In genomic region chr17:59331929-59332889, GRCh38 we compare ENCODE assay signal across 8 cellular contexts. TPM values are rescaled to one million over a fixed set of nuclear protein-coding genes. Genes with fewer than 3 reads are reported as not detected.
DNase-seq lines count a peak whose midpoint lies in the region; ATAC-seq, FAIRE-seq and TF ChIP-seq lines count a peak whose summit lies in the region.

No MANE protein-coding gene starts in this region.

- H3K9me3 Mint-ChIP-seq in MCF 10A (ENCODE audit: unreplicated experiment) (no peaks in the 10 kb centered on the region), immature natural killer cell (no peaks in the 10 kb centered on the region)

- POLR2A ChIA-PET in HEK293 (lab: Yijun Ruan, JAX) (interaction anchor here (0.6 to 1.0 kb wide), 3 partner anchors 11 to 123 kb away, joined by 3 to 4 read pairs (median 3); no protein-coding TSS in a partner anchor), MCF 10A (lab: Yijun Ruan, JAX) (interaction anchor here (0.5 to 1.4 kb wide), 9 partner anchors 11 to 287 kb away, joined by 3 to 6 read pairs (median 4); partner anchors contain the start of genes CLTC and GDPD1)

- TF ChIP-seq CTCF in HEK293 (tag by site-specific recombination; IDR thresholded peaks at IDR 0.05) (no peak; the same call in none of the 2 replicates), MCF 10A (IDR thresholded peaks at IDR 0.05; ENCODE audit: unreplicated experiment) (no peak)

- H3K27me3 Mint-ChIP-seq in MCF 10A (ENCODE audit: insufficient read depth, unreplicated experiment), result no peaks in the 10 kb centered on the region
- H3K27me3 Mint-ChIP-seq in immature natural killer cell (ENCODE audit: low read depth in 3 of 3), result peaks cover 0 to 6% (median 2%) of the 10 kb centered on the region in 3 donors

- ATAC-seq in GM18517 (IDR thresholded peaks at IDR 0.05; ENCODE audit: unreplicated experiment), result no peak

- H3K36me3 Mint-ChIP-seq in MCF 10A (ENCODE audit: insufficient read depth, unreplicated experiment), result no peaks in the 10 kb centered on the region
- H3K36me3 Mint-ChIP-seq in immature natural killer cell, result no peaks in the 10 kb centered on the region

- H3K4me3 Mint-ChIP-seq in MCF 10A (ENCODE audit: unreplicated experiment), result peak overlapping the region; percentile 74
- H3K4me3 Mint-ChIP-seq in immature natural killer cell, result peak overlapping the region; percentile 88 to 96 (median 93)

- peaks cover 23% of the 10 kb centered on the region for H3K4me1 ChIP-seq in HEK293 (ENCODE audit: control insufficient read depth, insufficient read depth, low read length)
- peaks cover 6% of the 10 kb centered on the region for H3K4me1 ChIP-seq in SJCRH30
- peaks cover 5 to 6% of the 10 kb centered on the region in 2 donors for H3K4me1 ChIP-seq in small intestine (ENCODE audit: control insufficient read depth in 2 of 2, insufficient read depth in 1 of 2, low read depth in 1 of 2, low read length in 1 of 2)

- CTCF ChIA-PET in HEK293 (lab: Yijun Ruan, JAX), result interaction anchor here (0.6 to 2.7 kb wide), 5 partner anchors 11 to 160 kb away, joined by 3 to 10 read pairs (median 3); no protein-coding TSS in a partner anchor
- CTCF ChIA-PET in MCF 10A (lab: Yijun Ruan, JAX), result interaction anchor here (0.9 to 2.7 kb wide), 4 partner anchors 16 to 110 kb away, joined by 3 to 14 read pairs (median 3); no protein-coding TSS in a partner anchor

- H3K27ac Mint-ChIP-seq in MCF 10A (ENCODE audit: low read depth, unreplicated experiment), result no peak overlapping the region
- H3K27ac Mint-ChIP-seq in immature natural killer cell, result peak overlapping the region; percentile 48 to 89 (median 80)

- H3K27ac ChIP-seq in HEK293 (ENCODE audit: extremely low read depth, low read depth, low read length) (peak overlapping the region; percentile 78; the same call in 1 of the 2 replicates), SJCRH30 (no peak overlapping the region), small intestine (ENCODE audit: low read depth in 1 of 2, low read length in 1 of 2) (peak overlapping the region; percentile 69 to 91)

- peaks cover 21% of the 10 kb centered on the region for H3K4me1 Mint-ChIP-seq in MCF 10A (ENCODE audit: insufficient read depth, unreplicated experiment)
- peaks cover 33 to 42% of the 10 kb centered on the region in 2 donors for H3K4me1 Mint-ChIP-seq in immature natural killer cell

- H3K36me3 ChIP-seq in HEK293 (ENCODE audit: control insufficient read depth in 2 of 2, insufficient read depth in 1 of 2, low read length in 2 of 2) (no peaks in the 10 kb centered on the region), SJCRH30 (no peaks in the 10 kb centered on the region), small intestine (ENCODE audit: control insufficient read depth in 2 of 2, insufficient read depth in 2 of 2, low read length in 2 of 2) (no peaks in the 10 kb centered on the region)

- 0 to 1% (median 1%) methylated on average over 84 to 96 of the region's 96 CpGs for WGBS in small intestine, 3 donors

- H3K27me3 ChIP-seq in SJCRH30 (peaks cover 7% of the 10 kb centered on the region), small intestine (ENCODE audit: control insufficient read depth in 2 of 2, insufficient read depth in 2 of 2, low read length in 2 of 2) (no peaks in the 10 kb centered on the region)

- no peaks in the 10 kb centered on the region for H3K9me3 ChIP-seq in HEK293 (ENCODE audit: control insufficient read depth, insufficient read depth, low read depth, low read length)
- no peaks in the 10 kb centered on the region for H3K9me3 ChIP-seq in SJCRH30 (replicated peaks)
- H3K9me3 ChIP-seq in small intestine (ENCODE audit: control insufficient read depth, low read depth), result no peaks in the 10 kb centered on the region

- no peak for FAIRE-seq in small intestine (lab: Jason Lieb, UNC)

- DNase-seq in ELR (ENCODE audit: low read depth), result peak; percentile 47
- DNase-seq in SJCRH30, result peak in 1 of 2 experiments; percentile 26
- DNase-seq in MCF 10A (ENCODE audit: unreplicated experiment), result no peak
- peak; percentile 31 to 36 (median 32) for DNase-seq in immature natural killer cell
- DNase-seq in small intestine, result peak; percentile 46
- DNase-seq in NCI-H2029 (lab: John Stamatoyannopoulos, UW), result no peak

- BruUV-seq in MCF 10A (replicated peaks; lab: Mats Ljungman, UMichigan), result no TSS peak

- peak overlapping the region; percentile 81 for H3K4me3 ChIP-seq in HEK293 (ENCODE audit: low read depth, low read length)
- peak overlapping the region; percentile 72 for H3K4me3 ChIP-seq in SJCRH30
- peak overlapping the region; percentile 87 to 94 for H3K4me3 ChIP-seq in small intestine (ENCODE audit: low read depth in 1 of 2, low read length in 2 of 2)

- intact Hi-C loops in MCF 10A (cut with micrococcal nuclease), result no loop called here

TF ChIP-seq in HEK293, 187 proteins besides CTCF, POLR2A, EP300 and RAD21 (continues in another document):
- peak; percentile 79 for TF ChIP-seq GLIS1 (tag by site-specific recombination; IDR thresholded peaks at IDR 0.05)
- TF ChIP-seq ZNF335 (tag by site-specific recombination; conservative IDR thresholded peaks at IDR 0.05), result peak; percentile 89
- peak; percentile 48; the same call in 1 of the 2 replicates for TF ChIP-seq KLF8 (tag by site-specific recombination; IDR thresholded peaks at IDR 0.05)
- TF ChIP-seq KLF16 (tag by site-specific recombination; IDR thresholded peaks at IDR 0.05), result peak; percentile 66; the same call in 1 of the 2 replicates
- TF ChIP-seq HIC1 (tag by site-specific recombination; IDR thresholded peaks at IDR 0.05), result 0 out of 2 replicates have a peak, but pooled peaks have one; percentile 51
- TF ChIP-seq ZBTB20 (tag by site-specific recombination; IDR thresholded peaks at IDR 0.05), result peak; percentile 22; the same call in 1 of the 2 replicates
- TF ChIP-seq INSM2 (tag by site-specific recombination; IDR thresholded peaks at IDR 0.05), result no peak
- TF ChIP-seq GLIS2 (tag by site-specific recombination; IDR thresholded peaks at IDR 0.05), result peak; percentile 93
- TF ChIP-seq ZNF704 (tag by site-specific recombination; IDR thresholded peaks at IDR 0.05), result no peak
- peak; percentile 78; the same call in 1 of the 2 replicates for TF ChIP-seq ZNF341 (tag by site-specific recombination; IDR thresholded peaks at IDR 0.05; ENCODE audit: low read depth)
- TF ChIP-seq ZNF76 (tag by site-specific recombination; IDR thresholded peaks at IDR 0.05; ENCODE audit: borderline replicate concordance, low read depth), result 0 out of 2 replicates have a peak, but pooled peaks have one; percentile 17
- peak; percentile 50; the same call in 1 of the 2 replicates for TF ChIP-seq SCRT2 (tag by site-specific recombination; IDR thresholded peaks at IDR 0.05)
- TF ChIP-seq ZBTB7A (tag by site-specific recombination; IDR thresholded peaks at IDR 0.05; ENCODE audit: low read depth), result 0 out of 2 replicates have a peak, but pooled peaks have one; percentile 32

RNA-seq across cellular contexts. Expression of gene YPEL2, which starts 0.8 kb away (rescaled TPM):
- 1.6 and 1.8 TPM in 2 replicates for total RNA-seq in SJCRH30 (2014; rRNA removed; shearing (Covaris generic))
- total RNA-seq in MCF 10A (2022), result 1.9 and 2.1 TPM in 2 replicates
- polyA plus RNA-seq in immature natural killer cell (10 to 100 TPM in 2 of 3 donors, 1 to 10 TPM in 1; 5.6 to 13.0 (median 11.0) TPM), small intestine (1 to 10 TPM; 4.9 to 8.0 (median 7.6) TPM)

Comparison
In these comparisons a context has a peak if more than half of its experiments do, and no peak if none do; other contexts are left out.
1. DNase-seq: peak in ELR (single experiment), immature natural killer cell (3 of 3) and small intestine (single experiment); none in MCF 10A (single experiment) and NCI-H2029 (single experiment).
2. Peak in every context shown above with its lines, with median percentiles within 50 percentile points of each other: H3K4me3 ChIP-seq.